Comparison of ENCODE assay signal across 8 cellular contexts in the genomic region with DNA sequence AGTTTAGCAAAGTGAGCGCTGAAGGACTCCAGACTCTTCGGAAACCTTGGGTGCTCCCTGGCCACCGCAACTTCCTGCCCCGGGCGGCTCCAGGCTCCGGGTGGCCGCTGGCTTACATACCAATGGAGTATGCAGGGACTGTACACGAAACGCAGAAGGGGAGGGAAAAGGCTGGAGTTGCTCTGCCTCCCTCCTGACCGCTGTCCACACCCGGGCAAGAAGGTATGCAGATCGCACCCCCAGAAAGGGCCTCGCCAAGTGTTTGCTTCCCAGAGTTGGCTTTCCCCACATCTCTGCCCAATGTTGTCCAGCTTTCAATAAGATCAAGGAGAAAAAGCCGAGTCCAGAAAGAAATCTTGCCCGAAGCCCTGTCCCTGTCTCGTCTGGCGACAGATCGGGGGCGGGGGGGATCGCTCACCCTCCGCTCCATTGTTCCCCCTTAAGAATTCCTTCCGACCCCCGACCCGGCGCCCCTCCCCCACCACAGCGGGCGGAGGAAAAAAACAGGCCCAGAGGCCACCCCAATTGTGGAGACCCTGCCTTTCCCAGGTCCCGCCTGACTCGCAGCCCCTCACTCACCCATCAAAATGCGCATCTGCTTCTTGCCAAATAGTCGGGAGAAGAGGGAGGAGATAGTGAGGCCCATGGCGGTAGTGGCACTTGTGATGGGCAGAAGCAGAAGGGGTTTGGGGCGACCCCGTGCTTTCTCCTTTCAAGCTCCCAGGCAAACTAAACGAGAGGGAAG. TPM values are rescaled to one million over a fixed set of nuclear protein-coding genes. Genes with fewer than 3 reads are reported as not detected.
DNase-seq lines count a peak whose midpoint lies in the region; ATAC-seq and TF ChIP-seq lines count a peak whose summit lies in the region.

No MANE protein-coding gene starts in this region.

- ATAC-seq in left cardiac atrium, result peak; percentile 69 to 77

- peak overlapping the region; percentile 99 for H3K27ac Mint-ChIP-seq in type B pancreatic cell

- H3K36me3 Mint-ChIP-seq in type B pancreatic cell, result peaks cover 26% of the 10 kb centered on the region

- peaks cover 32% of the 10 kb centered on the region for H3K4me1 Mint-ChIP-seq in type B pancreatic cell (ENCODE audit: unreplicated experiment)

- H3K9me3 Mint-ChIP-seq in type B pancreatic cell, result no peaks in the 10 kb centered on the region

- intact Hi-C loops in left cardiac atrium (cut with DNase I) (loop anchor here (5.0 kb wide), 1 partner anchor 39 kb away; a partner anchor contains a TSS), posterior cingulate gyrus (cut with DNase I) (loop anchor here (2.0 to 5.0 kb wide), 4 partner anchors 42 to 370 kb away; a partner anchor contains a TSS)

- peak overlapping the region; percentile 98 for H3K4me3 Mint-ChIP-seq in type B pancreatic cell

- no peak for TF ChIP-seq CTCF in type B pancreatic cell (conservative IDR thresholded peaks at IDR 0.05)

- H3K27me3 Mint-ChIP-seq in type B pancreatic cell, result no peaks in the 10 kb centered on the region

- DNase-seq in NCI-H526 (lab: John Stamatoyannopoulos, UW) (peak; percentile 29 to 57), NCI-H526 treated with DMSO at 0.1 percent for 48 hours (lab: John Stamatoyannopoulos, UW) (no peak), HS-27A (ENCODE audit: low read depth) (peak; percentile 84), SW480 (ENCODE audit: low spot score) (peak; percentile 93), amniotic stem cell (lab: John Stamatoyannopoulos, UW) (peak; percentile 78), left cardiac atrium (peak; percentile 87), posterior cingulate gyrus (peak; percentile 26 to 91 (median 50)), type B pancreatic cell (ENCODE audit: extremely low spot score, unreplicated experiment) (peak; percentile 76)

RNA-seq across cellular contexts. Expression of a gene that starts 0.5 kb away (rescaled TPM):
- 100 to 1,000 TPM in 1 of 2 donors, 10 to 100 TPM in 1; 80.1 to 114 TPM for total RNA-seq in left cardiac atrium
- 132 and 188 TPM in 2 replicates for total RNA-seq in type B pancreatic cell (ENCODE audit: low replicate concordance)

RNA-seq across cellular contexts. Expression of a gene that starts 40.6 kb away (rescaled TPM):
- total RNA-seq in left cardiac atrium (10 to 100 TPM in 1 of 2 donors, 1 to 10 TPM in 1; 9.8 to 16.2 TPM), type B pancreatic cell (ENCODE audit: low replicate concordance) (20.4 and 23.7 TPM in 2 replicates)

RNA-seq across cellular contexts. Expression of a gene that starts 52.5 kb away (rescaled TPM):
- total RNA-seq in left cardiac atrium (under 1 TPM in 1 of 2 donors, not detected in 1; 0.03 TPM), type B pancreatic cell (ENCODE audit: low replicate concordance) (0.29 and 0.87 TPM in 2 replicates)
